Comparison of ENCODE assay signal across 19 cellular contexts in genomic region chr15:41872166-41872747, GRCh38.
"Had no signal": no experiment of that assay in that cellular context is flagged by ENCODE, and none has a peak within 500 bp of the region (broad histone marks: within the 10 kb centered on the region; RNA-seq: fewer than 3 reads in every experiment).

No MANE protein-coding gene starts in this region.

- H3K27ac ChIP-seq: cardiac muscle cell, gastrocnemius medialis, thyroid gland had no signal

- H3K4me3 Mint-ChIP-seq: activated B cell treated with CpG ODN at 0.5 μM for 24 hours; activated naive CD8-positive, alpha-beta T cell; activated T-helper 1 cell treated with anti-CD3 and anti-CD28 coated beads, Interleukin-12 subunit alpha, Interleukin-12 subunit beta, Interleukin-2, Interleukin-4 antibody, amounts not matched to agents 30 ng/mL and 10 ng/mL and 1 ng/mL, durations not matched to agents 14 hours and 24 hours and 36 hours; mesothelial cell of epicardium; nephron progenitor cell had no signal

- ATAC-seq: gastrocnemius medialis, left lobe of liver had no signal

- H3K4me3 ChIP-seq: cardiac muscle cell, gastrocnemius medialis, lung, thyroid gland had no signal

- H3K4me1 ChIP-seq: gastrocnemius medialis had no signal

- H3K27ac Mint-ChIP-seq: activated B cell treated with CpG ODN at 0.5 μM for 24 hours; activated naive CD8-positive, alpha-beta T cell; activated T-helper 1 cell treated with anti-CD3 and anti-CD28 coated beads, Interleukin-12 subunit alpha, Interleukin-12 subunit beta, Interleukin-2, Interleukin-4 antibody, amounts not matched to agents 30 ng/mL and 10 ng/mL and 1 ng/mL, durations not matched to agents 14 hours and 24 hours and 36 hours; mesothelial cell of epicardium; nephron progenitor cell; progenitor cell of endocrine pancreas had no signal

- H3K36me3 Mint-ChIP-seq: activated naive CD8-positive, alpha-beta T cell; mesothelial cell of epicardium had no signal

- H3K27me3 Mint-ChIP-seq: activated naive CD8-positive, alpha-beta T cell had no signal

- H3K9me3 Mint-ChIP-seq: activated B cell treated with CpG ODN at 0.5 μM for 24 hours; activated T-helper 1 cell treated with anti-CD3 and anti-CD28 coated beads, Interleukin-12 subunit alpha, Interleukin-12 subunit beta, Interleukin-2, Interleukin-4 antibody, amounts not matched to agents 30 ng/mL and 10 ng/mL and 1 ng/mL, durations not matched to agents 14 hours and 24 hours and 36 hours; mesothelial cell of epicardium; nephron progenitor cell had no signal

- H3K9me3 ChIP-seq: gastrocnemius medialis, thyroid gland had no signal

- DNase-seq: activated B cell treated with CpG ODN at 0.5 μM for 24 hours; activated CD4-positive, alpha-beta T cell treated with anti-CD3 and anti-CD28 coated beads for 48 hours; dermis blood vessel endothelial cell; erythroblast; gastrocnemius medialis; kidney; nephron progenitor cell; stimulated activated CD4-positive, alpha-beta T cell treated with anti-CD3 and anti-CD28 coated beads, Interleukin-12 subunit alpha, Interleukin-12 subunit beta, amount 100 ng/mL, for 4 hours; stimulated activated CD4-positive, alpha-beta T cell treated with anti-CD3 and anti-CD28 coated beads, Interleukin-1b, Interleukin-23, amount 100 ng/mL, for 48 hours; stimulated activated CD8-positive, alpha-beta memory T cell treated with anti-CD3 and anti-CD28 coated beads, Interleukin-4, amount 100 ng/mL, for 48 hours; stimulated activated naive CD4-positive, alpha-beta T cell treated with Interleukin-2 at 50 U/mL for 16 hours; thyroid gland had no signal

- H3K36me3 ChIP-seq: cardiac muscle cell, gastrocnemius medialis, thyroid gland had no signal
